9 cellular contexts compared by ENCODE assay signal in the genomic region with DNA sequence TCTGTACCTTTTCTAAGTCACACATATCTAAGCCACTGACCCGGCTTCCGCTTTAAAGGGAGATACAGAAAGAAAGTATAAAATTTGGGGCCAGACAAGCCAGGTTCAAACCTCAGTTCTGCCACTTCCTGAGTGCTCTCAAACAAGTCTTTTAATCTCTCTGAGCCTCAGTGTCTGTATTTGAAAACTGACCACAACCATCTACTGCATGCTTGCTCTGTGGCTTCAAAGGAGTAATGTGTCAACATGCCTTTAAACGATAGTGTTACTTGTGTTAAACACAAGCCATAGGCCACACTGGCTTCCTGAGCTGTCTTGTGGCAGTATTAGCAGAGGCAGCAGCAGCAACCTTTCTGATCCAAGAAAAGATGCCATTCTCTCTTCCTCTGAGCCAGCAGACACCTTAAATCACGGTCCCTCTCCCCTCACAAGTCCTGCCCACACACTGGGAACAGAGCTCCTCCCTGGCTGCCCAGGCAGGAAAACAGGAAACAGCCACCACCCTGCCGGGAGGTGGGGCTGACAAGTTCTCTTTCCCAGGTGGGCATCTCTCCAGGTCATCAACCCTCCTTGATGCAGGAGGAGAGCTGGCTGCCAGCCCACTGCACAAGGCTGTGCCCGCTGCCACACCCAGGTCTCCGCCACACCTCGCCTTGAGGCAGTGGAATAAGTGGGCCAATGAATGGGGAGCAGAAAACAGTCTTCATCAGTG. TPM values are rescaled to one million over a fixed set of nuclear protein-coding genes. Genes with fewer than 3 reads are reported as not detected.
DNase-seq lines count a peak whose midpoint lies in the region; ATAC-seq and TF ChIP-seq lines count a peak whose summit lies in the region.
"Had no signal": no experiment of that assay in that cellular context is flagged by ENCODE, and none has a peak within 500 bp of the region (broad histone marks: within the 10 kb centered on the region; RNA-seq: fewer than 3 reads in every experiment).

No MANE protein-coding gene starts in this region.

- TF ChIP-seq RAD21 in HCT116 (IDR thresholded peaks at IDR 0.05; ENCODE audit: low read depth) = peak; percentile 0; the same call in 1 of the 2 replicates

- H3K79me1 ChIP-seq in neuronal stem cell (ENCODE audit: low read depth, low read length) = no peaks in the 10 kb centered on the region

- no peaks in the 10 kb centered on the region for H3K79me2 ChIP-seq in HCT116 (ENCODE audit: insufficient read depth, low read length)

- no peak overlapping the region for H4K8ac ChIP-seq in neuronal stem cell (ENCODE audit: low read depth, low read length)

- CTCF ChIA-PET in HCT116 (lab: Charles Lee) = no interaction called here

- H3K27me3 ChIP-seq in HCT116 (ENCODE audit: insufficient read depth, low read length) (no peaks in the 10 kb centered on the region), neuronal stem cell (ENCODE audit: control insufficient read depth in 3 of 3, insufficient read depth in 3 of 3, low read depth in 1 of 3, low read length in 3 of 3) (no peaks in the 10 kb centered on the region), BE2C (no peaks in the 10 kb centered on the region)

- no peak overlapping the region for H2AK5ac ChIP-seq in neuronal stem cell (ENCODE audit: low read depth, low read length)

- H3K36me3 ChIP-seq in HCT116 (ENCODE audit: control insufficient read depth in 1 of 2, insufficient read depth in 2 of 2, low read length in 2 of 2) = no peaks in the 10 kb centered on the region
- no peaks in the 10 kb centered on the region for H3K36me3 ChIP-seq in neuronal stem cell (replicated peaks in 1 of 2; ENCODE audit: control insufficient read depth in 2 of 2, insufficient read depth in 2 of 2, low read length in 2 of 2)
- H3K36me3 ChIP-seq in BE2C = no peaks in the 10 kb centered on the region

- no peaks in the 10 kb centered on the region for H4K20me1 ChIP-seq in HCT116 (ENCODE audit: insufficient read depth)

- H3K9ac ChIP-seq in HCT116 (ENCODE audit: low read length) (peak overlapping the region; percentile 42), neuronal stem cell (ENCODE audit: low read depth, low read length, poor library complexity) (no peak overlapping the region)

- DNase-seq in HCT116 (ENCODE audit: low read depth, low spot score) = peak; percentile 77
- peak; percentile 40 for DNase-seq in OCI-M1 (lab: John Stamatoyannopoulos, UW)
- peak; percentile 78 for DNase-seq in choroid plexus epithelial cell (ENCODE audit: low read depth)
- DNase-seq in neuronal stem cell (ENCODE audit: low spot score) = no peak
- no peak for DNase-seq in amygdala (lab: John Stamatoyannopoulos, UW)
- no peak for DNase-seq in foreskin fibroblast
- DNase-seq in BE2C = no peak
- DNase-seq in stimulated activated CD4-positive, alpha-beta T cell treated with anti-CD3 and anti-CD28 coated beads, Interleukin-2, amount 100 ng/mL, for 48 hours = no peak

- no peak overlapping the region for H3K14ac ChIP-seq in neuronal stem cell (ENCODE audit: low read length)

- BruUV-seq in HCT116 (replicated peaks; lab: Mats Ljungman, UMichigan) = TSS peak; percentile 84

- H2BK5ac ChIP-seq in neuronal stem cell (ENCODE audit: low read length) = no peak overlapping the region

- RAD21 ChIA-PET in HCT116 (lab: Charles Lee; ENCODE audit: low non-redundant PET in 1 of 2, low total read pairs in 2 of 2, uncharacterized antibody in 2 of 2, unreplicated experiment in 2 of 2) = no interaction called here

- peak overlapping the region; percentile 8 for H3K23ac ChIP-seq in neuronal stem cell (ENCODE audit: low read depth, low read length, poor library complexity)

- no peak for TF ChIP-seq POLR2A in HCT116 (IDR thresholded peaks at IDR 0.05; ENCODE audit: borderline replicate concordance, extremely low read depth, insufficient read depth, insufficient read length)

- H3K4me3 ChIP-seq in HCT116 (replicated peaks in 1 of 2; ENCODE audit: low read depth in 1 of 2, low read length in 2 of 2) (peak overlapping the region; percentile 6 to 32), choroid plexus epithelial cell (ENCODE audit: low read depth, low read length) (no peak overlapping the region), neuronal stem cell (ENCODE audit: low read length in 2 of 2) (no peak overlapping the region), foreskin fibroblast (ENCODE audit: low read depth in 1 of 2, low read length in 2 of 2) (no peak overlapping the region), BE2C (ENCODE audit: low read depth, low read length) (no peak overlapping the region)

- H3K9me2 ChIP-seq in HCT116 (ENCODE audit: insufficient read depth) = no peaks in the 10 kb centered on the region

- no peak overlapping the region for H3K18ac ChIP-seq in neuronal stem cell (ENCODE audit: low read length)

- H3K9me3 ChIP-seq in HCT116 (ENCODE audit: control insufficient read depth in 1 of 2, insufficient read depth in 1 of 2, low read depth in 1 of 2, low read length in 2 of 2) (no peaks in the 10 kb centered on the region), neuronal stem cell (replicated peaks in 1 of 2; ENCODE audit: control insufficient read depth in 2 of 2, insufficient read depth in 1 of 2, low read depth in 1 of 2, low read length in 2 of 2) (no peaks in the 10 kb centered on the region), BE2C (no peaks in the 10 kb centered on the region)

- no peak overlapping the region for H4K91ac ChIP-seq in neuronal stem cell (ENCODE audit: low read depth, low read length, poor library complexity)

- no peak overlapping the region for H2BK120ac ChIP-seq in neuronal stem cell (ENCODE audit: low read depth, low read length)

- H3K4me1 ChIP-seq in HCT116 (ENCODE audit: control insufficient read depth in 1 of 2, insufficient read depth in 2 of 2, low read length in 2 of 2) (peaks cover 40 to 43% of the 10 kb centered on the region in 2 experiments), neuronal stem cell (ENCODE audit: control insufficient read depth in 2 of 2, insufficient read depth in 1 of 2, low read depth in 1 of 2, low read length in 2 of 2) (peaks cover 0 to 6% of the 10 kb centered on the region in 2 donors), BE2C (no peaks in the 10 kb centered on the region)

- H2BK15ac ChIP-seq in neuronal stem cell (ENCODE audit: low read length) = no peak overlapping the region

- H3K4me2 ChIP-seq in HCT116 (ENCODE audit: low read length) = peak overlapping the region; percentile 79
- H3K4me2 ChIP-seq in neuronal stem cell (ENCODE audit: insufficient read depth, low read length, poor library complexity, severe bottlenecking) = no peak overlapping the region

- WGBS in neuronal stem cell (ENCODE audit: extremely low coverage in 2 of 2, insufficient read length in 2 of 2, insufficient replicate concordance in 1 of 2), 2 donors = no CpG with 5 or more reads among the region's 8 CpGs

- H2AFZ ChIP-seq in HCT116 (ENCODE audit: low read depth, low read length, poor library complexity, severe bottlenecking) (peak overlapping the region; percentile 6), neuronal stem cell (ENCODE audit: low read length) (peak overlapping the region; percentile 1)

- H2BK12ac ChIP-seq in neuronal stem cell (ENCODE audit: low read length) = peak overlapping the region; percentile 14

- TF ChIP-seq CTCF in HCT116 (IDR thresholded peaks at IDR 0.05 in 2 of 3, conservative IDR thresholded peaks at IDR 0.05 in 1 of 3; ENCODE audit: borderline replicate concordance in 1 of 3, insufficient read depth in 1 of 3, low read depth in 2 of 3, low read length in 2 of 3) (no peak), choroid plexus epithelial cell (conservative IDR thresholded peaks at IDR 0.05; ENCODE audit: low read depth, low read length) (no peak), foreskin fibroblast (IDR thresholded peaks at IDR 0.05; ENCODE audit: low read depth, low read length) (no peak), BE2C (IDR thresholded peaks at IDR 0.05; ENCODE audit: low read depth, low read length) (no peak)

- POLR2A ChIA-PET in HCT116 (lab: Charles Lee) = interaction anchor here (1.2 to 2.1 kb wide), 2 partner anchors 10 to 11 kb away, joined by 3 to 8 read pairs; partner anchors contain the start of gene HIP1

- peak; percentile 90 for ATAC-seq in HCT116

- H3K4ac ChIP-seq in neuronal stem cell (ENCODE audit: low read length) = no peak overlapping the region

- H3K27ac ChIP-seq in HCT116 (ENCODE audit: low read depth, low read length) = peak overlapping the region; percentile 91
- H3K27ac ChIP-seq in neuronal stem cell (replicated peaks; ENCODE audit: low read length) = no peak overlapping the region

- intact Hi-C loops in HCT116 (cut with micrococcal nuclease) = no loop called here

TF ChIP-seq in HCT116, 20 proteins besides CTCF, POLR2A, EP300 and RAD21:
- TF ChIP-seq YY1 (IDR thresholded peaks at IDR 0.05; ENCODE audit: extremely low read depth, insufficient replicate concordance, low read depth, low read length) (peak; percentile 36), CBX3 (IDR thresholded peaks at IDR 0.05; ENCODE audit: low read depth) (0 out of 2 replicates have a peak, but pooled peaks have one; percentile 22), POLR2AphosphoS5 (IDR thresholded peaks at IDR 0.05; ENCODE audit: low read depth, low read length) (peak; percentile 62), SP1 (IDR thresholded peaks at IDR 0.05; ENCODE audit: low read depth) (peak; percentile 75), CEBPB (IDR thresholded peaks at IDR 0.05; ENCODE audit: low read depth) (no peak), JUND (IDR thresholded peaks at IDR 0.05) (no peak), EGR1 (IDR thresholded peaks at IDR 0.05; ENCODE audit: low read depth) (peak; percentile 52; the same call in 1 of the 2 replicates), ZNF274 (IDR thresholded peaks at IDR 0.05; ENCODE audit: low read depth, low read length) (no peak)
- TF ChIP-seq, protein P1, sequence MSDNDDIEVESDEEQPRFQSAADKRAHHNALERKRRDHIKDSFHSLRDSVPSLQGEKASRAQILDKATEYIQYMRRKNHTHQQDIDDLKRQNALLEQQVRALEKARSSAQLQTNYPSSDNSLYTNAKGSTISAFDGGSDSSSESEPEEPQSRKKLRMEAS (IDR thresholded peaks at IDR 0.05) = peak; percentile 51; the same call in 1 of the 2 replicates

RNA-seq across cellular contexts. Expression of gene HIP1, which starts 10.7 kb away (rescaled TPM):
- total RNA-seq in HCT116 (2021; ENCODE audit: unreplicated experiment) = 22.1 TPM
- 9.5 and 12.1 TPM in 2 replicates for polyA plus RNA-seq in HCT116 (2012)
- polyA plus RNA-seq in neuronal stem cell (2013, experiment 1 of 2) = 46.7 TPM
- 48.1 TPM for polyA plus RNA-seq in neuronal stem cell (2013, experiment 2 of 2)
- polyA plus RNA-seq in BE2C (2012; ENCODE audit: insufficient read depth, insufficient read length, low read depth) = 5.5 TPM

RNA-seq across cellular contexts. Expression of gene CCL26, which starts 44.0 kb away (rescaled TPM):
- 0.49 TPM for total RNA-seq in HCT116 (2021; ENCODE audit: unreplicated experiment)
- polyA plus RNA-seq in HCT116 (2012) = 0.47 and 0.53 TPM in 2 replicates
- polyA plus RNA-seq in neuronal stem cell (2013, experiment 1 of 2) = not detected
- polyA plus RNA-seq in neuronal stem cell (2013, experiment 2 of 2) = not detected
- not detected for polyA plus RNA-seq in BE2C (2012; ENCODE audit: insufficient read depth, insufficient read length, low read depth)
- total RNA-seq: liver had no signal

Comparison
In these comparisons a context has a peak if more than half of its experiments do, and no peak if none do; other contexts are left out.
1. DNase-seq: peak in HCT116 (single experiment), OCI-M1 (single experiment) and choroid plexus epithelial cell (single experiment); none in neuronal stem cell (single experiment), amygdala (0 of 56), foreskin fibroblast (0 of 2), BE2C (single experiment) and stimulated activated CD4-positive, alpha-beta T cell treated with anti-CD3 and anti-CD28 coated beads, Interleukin-2, amount 100 ng/mL, for 48 hours (0 of 2).
2. H3K4me3 ChIP-seq: peak in HCT116 (2 of 2); none in choroid plexus epithelial cell (single experiment), neuronal stem cell (0 of 2), foreskin fibroblast (0 of 2) and BE2C (single experiment).